Comparison of ENCODE assay signal across 15 cellular contexts in the genomic region with DNA sequence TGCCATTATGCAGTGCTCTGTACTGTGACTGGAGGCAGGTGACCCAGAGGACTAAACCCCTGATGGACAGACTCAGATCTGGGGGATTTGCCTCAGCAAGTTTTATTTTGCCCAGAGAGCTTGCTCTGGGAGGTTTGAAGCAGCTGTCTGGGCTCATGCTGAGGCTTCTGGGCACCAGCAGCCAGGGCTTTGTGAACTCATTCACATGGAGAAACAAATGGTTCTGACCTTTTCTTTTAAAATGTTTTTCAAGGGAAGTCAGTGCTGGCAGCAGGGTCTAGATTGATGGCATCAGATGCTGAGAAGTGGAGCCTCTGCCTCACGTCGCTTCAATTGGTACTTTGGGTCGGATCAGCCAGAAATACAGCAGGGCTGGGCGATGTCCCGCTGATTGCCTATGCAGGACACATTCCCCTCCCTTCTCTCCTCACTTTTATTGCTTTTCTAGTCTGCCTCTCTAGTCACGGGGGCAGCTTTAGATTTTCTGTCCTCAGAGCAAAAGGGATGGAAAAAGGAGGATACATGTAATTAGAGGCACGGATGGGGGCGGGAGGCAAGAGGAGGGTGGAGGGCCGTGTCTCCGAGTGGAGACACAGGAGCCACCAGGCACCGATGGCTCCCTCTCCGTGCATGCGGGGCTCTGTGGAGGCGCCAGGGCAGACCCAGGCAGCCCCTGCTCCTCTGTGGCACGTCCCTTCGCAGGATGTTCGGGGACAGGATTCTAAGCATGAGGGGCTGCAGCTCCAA.
"Had no signal": no experiment of that assay in that cellular context is flagged by ENCODE, and none has a peak within 500 bp of the region (broad histone marks: within the 10 kb centered on the region; RNA-seq: fewer than 3 reads in every experiment).

No MANE protein-coding gene starts in this region.

- H3K27ac ChIP-seq: brain microvascular endothelial cell, sigmoid colon, upper lobe of left lung had no signal

- H3K27me3 ChIP-seq: sigmoid colon, upper lobe of left lung had no signal

- H3K4me3 ChIP-seq: sigmoid colon, upper lobe of left lung had no signal

- H3K9me3 ChIP-seq: sigmoid colon, upper lobe of left lung had no signal

- H3K4me1 ChIP-seq: sigmoid colon, upper lobe of left lung had no signal

- DNase-seq: activated CD4-positive, alpha-beta T cell treated with anti-CD3 and anti-CD28 coated beads, Interleukin-2, amount 50 U/mL, for 4 hours; activated CD4-positive, CD25-positive, alpha-beta regulatory T cell treated with anti-CD3 and anti-CD28 coated beads, Interleukin-2, amount 50 U/mL, for 72 hours; activated effector memory CD4-positive, alpha-beta T cell treated with anti-CD3 and anti-CD28 coated beads, Interleukin-2, amount 50 U/mL, for 16 hours; activated T-cell treated with anti-CD3 and anti-CD28 coated beads, Interleukin-2, amount 50 U/mL, for 4 hours; amygdala; brain microvascular endothelial cell; cerebellar nuclear complex; islet precursor cell; natural killer cell; sigmoid colon; stimulated activated CD4-positive, alpha-beta T cell treated with anti-CD3 and anti-CD28 coated beads, Interleukin-2, amount 100 ng/mL, for 48 hours; T-helper 2 cell had no signal

- H3K4me3 Mint-ChIP-seq: activated naive CD8-positive, alpha-beta T cell; activated T-cell treated with anti-CD3 and anti-CD28 coated beads, Interleukin-2, amount 50 U/mL, for 4 hours; natural killer cell; stimulated activated naive CD8-positive, alpha-beta T cell treated with anti-CD3 and anti-CD28 coated beads, Interleukin-15, Interleukin-2, amounts not matched to agents 100 ng/mL and 50 ng/mL, for 24 hours had no signal

- ATAC-seq: activated T-cell treated with anti-CD3 and anti-CD28 coated beads, Interleukin-2, amount 50 U/mL, for 4 hours; natural killer cell had no signal

- H3K36me3 ChIP-seq: brain microvascular endothelial cell, sigmoid colon, upper lobe of left lung had no signal

- H3K27ac Mint-ChIP-seq: activated naive CD8-positive, alpha-beta T cell; natural killer cell; stimulated activated naive CD8-positive, alpha-beta T cell treated with anti-CD3 and anti-CD28 coated beads, Interleukin-15, Interleukin-2, amounts not matched to agents 100 ng/mL and 50 ng/mL, for 24 hours had no signal
